10 cellular contexts compared by ENCODE assay signal in genomic region chr7:150937848-150938561, GRCh38. TPM values are rescaled to one million over a fixed set of nuclear protein-coding genes. Genes with fewer than 3 reads are reported as not detected.
DNase-seq lines count a peak whose midpoint lies in the region; ATAC-seq and TF ChIP-seq lines count a peak whose summit lies in the region.
"Had no signal": no experiment of that assay in that cellular context is flagged by ENCODE, and none has a peak within 500 bp of the region (broad histone marks: within the 10 kb centered on the region; RNA-seq: fewer than 3 reads in every experiment).

No MANE protein-coding gene starts in this region.

- TF ChIP-seq RAD21 in IMR-90 (IDR thresholded peaks at IDR 0.05; ENCODE audit: low read length), result no peak

- no peak for TF ChIP-seq CTCF in IMR-90 (conservative IDR thresholded peaks at IDR 0.05; ENCODE audit: low read depth, low read length)
- TF ChIP-seq CTCF in lower lobe of right lung (IDR thresholded peaks at IDR 0.05), result no peak
- TF ChIP-seq CTCF in nephron progenitor cell (IDR thresholded peaks at IDR 0.05), result no peak

- DNase-seq in IMR-90 (peak; percentile 58), lower lobe of right lung (peak; percentile 41), nephron progenitor cell (no peak), NCI-H1930 (lab: John Stamatoyannopoulos, UW) (no peak)
- peak; percentile 43 for DNase-seq in activated CD4-positive, alpha-beta memory T cell treated with anti-CD3 and anti-CD28 coated beads, Interleukin-2, amount 10 ng/mL, durations not matched to agents 7 days and 5 days

- H3K23ac ChIP-seq in IMR-90 (ENCODE audit: low read depth, low read length), result no peak overlapping the region

- H2BK120ac ChIP-seq in IMR-90 (ENCODE audit: low read depth, low read length), result no peak overlapping the region

- H3K4me1 Mint-ChIP-seq in activated CD4-positive, alpha-beta memory T cell treated with anti-CD3 and anti-CD28 coated beads, Interleukin-2, amount 10 ng/mL, durations not matched to agents 7 days and 5 days, result peaks cover 36% of the 10 kb centered on the region
- peaks cover 43% of the 10 kb centered on the region for H3K4me1 Mint-ChIP-seq in nephron progenitor cell

- H3K27ac ChIP-seq in BLaER1 treated with 17β-estradiol and CSF1 and Interleukin-3, amounts not matched to agents 10 nM and 100 nM, result no peak overlapping the region
- H3K27ac ChIP-seq in IMR-90 (ENCODE audit: insufficient read depth, low read length) (no peak overlapping the region), lower lobe of right lung (no peak overlapping the region)
- H3K27ac ChIP-seq: pancreas, PC-9 had no signal

- no peak overlapping the region for H2AK9ac ChIP-seq in IMR-90 (replicated peaks; ENCODE audit: low read depth, low read length, poor library complexity)

- H3K27ac Mint-ChIP-seq in activated CD4-positive, alpha-beta memory T cell treated with anti-CD3 and anti-CD28 coated beads, Interleukin-2, amount 10 ng/mL, durations not matched to agents 7 days and 5 days, result peak overlapping the region; percentile 31
- H3K27ac Mint-ChIP-seq in nephron progenitor cell, result no peak overlapping the region

- in situ Hi-C loops in IMR-90 (cut with MboI; ENCODE audit: low sequenced_read_pairs), result no loop called here

- POLR2A ChIA-PET in IMR-90 (lab: Charles Lee; ENCODE audit: unreplicated experiment), result interaction anchor here (0.7 kb wide), 1 partner anchor 27 kb away, joined by 3 read pairs; no protein-coding TSS in a partner anchor
- POLR2A ChIA-PET in activated CD4-positive, alpha-beta memory T cell treated with anti-CD3 and anti-CD28 coated beads, Interleukin-2, amount 10 ng/mL, durations not matched to agents 7 days and 5 days (lab: Charles Lee), result interaction anchor here (1.1 kb wide), 1 partner anchor 14 kb away, joined by 3 read pairs; no protein-coding TSS in a partner anchor

- no peaks in the 10 kb centered on the region for H3K79me1 ChIP-seq in IMR-90 (ENCODE audit: low read depth in 1 of 2, low read length in 2 of 2)

- H2BK20ac ChIP-seq in IMR-90 (ENCODE audit: low read depth, low read length), result no peak overlapping the region

- BruUV-seq in IMR-90 (replicated peaks; lab: Mats Ljungman, UMichigan), result no TSS peak

- CTCF ChIA-PET in IMR-90 (lab: Yijun Ruan, JAX), result no interaction called here
- CTCF ChIA-PET in activated CD4-positive, alpha-beta memory T cell treated with anti-CD3 and anti-CD28 coated beads, Interleukin-2, amount 10 ng/mL, durations not matched to agents 7 days and 5 days (lab: Charles Lee), result interaction anchor here (0.5 to 1.9 kb wide), 7 partner anchors 16 to 452 kb away, joined by 3 to 5 read pairs (median 4); no protein-coding TSS in a partner anchor

- no peak overlapping the region for H3K4me3 ChIP-seq in BLaER1 treated with 17β-estradiol and CSF1 and Interleukin-3, amounts not matched to agents 10 nM and 100 nM
- H3K4me3 ChIP-seq in IMR-90 (ENCODE audit: insufficient read depth, low read depth, low read length), result no peak overlapping the region
- no peak overlapping the region for H3K4me3 ChIP-seq in lower lobe of right lung
- H3K4me3 ChIP-seq: pancreas, PC-9 had no signal

- ATAC-seq in IMR-90 (ENCODE audit: low read depth), result peak; percentile 80
- peak; percentile 22 to 28 for ATAC-seq in lower lobe of right lung
- no peak for ATAC-seq in HG02870 (IDR thresholded peaks at IDR 0.05; ENCODE audit: unreplicated experiment)
- no peak for ATAC-seq in HG03280 (IDR thresholded peaks at IDR 0.05; ENCODE audit: unreplicated experiment)

- no peak overlapping the region for H3K56ac ChIP-seq in IMR-90 (ENCODE audit: extremely low read depth, insufficient read depth, low read length)

- H3K9ac ChIP-seq in BLaER1 treated with 17β-estradiol and CSF1 and Interleukin-3, amounts not matched to agents 10 nM and 100 nM, result peak overlapping the region in 1 of 11 experiments; percentile 25; a peak in 1 of 22 replicates
- no peak overlapping the region for H3K9ac ChIP-seq in IMR-90 (ENCODE audit: low read depth, low read length)

- no peak overlapping the region for H3K14ac ChIP-seq in IMR-90 (replicated peaks; ENCODE audit: low read depth, low read length)

- peak overlapping the region; percentile 65 to 84 (median 76) for H3K4me2 ChIP-seq in BLaER1 treated with 17β-estradiol and CSF1 and Interleukin-3, amounts not matched to agents 10 nM and 100 nM
- peak overlapping the region; percentile 41; the same call in 1 of the 2 replicates for H3K4me2 ChIP-seq in IMR-90 (ENCODE audit: low read depth, low read length)
- H3K4me2 ChIP-seq: PC-9 had no signal

- no peak overlapping the region for H3K4ac ChIP-seq in IMR-90 (ENCODE audit: low read depth, low read length)

- no peak overlapping the region for H4K91ac ChIP-seq in IMR-90 (ENCODE audit: insufficient read depth, low read depth, low read length)

- H3K27me3 Mint-ChIP-seq in activated CD4-positive, alpha-beta memory T cell treated with anti-CD3 and anti-CD28 coated beads, Interleukin-2, amount 10 ng/mL, durations not matched to agents 7 days and 5 days, result no peaks in the 10 kb centered on the region
- peaks cover 23% of the 10 kb centered on the region for H3K27me3 Mint-ChIP-seq in nephron progenitor cell (ENCODE audit: low read depth, poor library complexity)

- no peaks in the 10 kb centered on the region for H3K36me3 Mint-ChIP-seq in activated CD4-positive, alpha-beta memory T cell treated with anti-CD3 and anti-CD28 coated beads, Interleukin-2, amount 10 ng/mL, durations not matched to agents 7 days and 5 days (ENCODE audit: low read depth)
- H3K36me3 Mint-ChIP-seq in nephron progenitor cell (ENCODE audit: low read depth), result no peaks in the 10 kb centered on the region

- H2AFZ ChIP-seq in IMR-90 (replicated peaks; ENCODE audit: low read length, poor library complexity), result peak overlapping the region; percentile 9
- H2AFZ ChIP-seq: PC-9 had no signal

- H3K18ac ChIP-seq in IMR-90 (ENCODE audit: low read depth, low read length), result no peak overlapping the region

- 16% methylated on average over 6 of the region's 15 CpGs; no CpG with 5 or more reads in 1 of the 2 experiments for WGBS in IMR-90 (ENCODE audit: extremely low coverage in 2 of 2, insufficient read length in 1 of 2), 2 experiments

- no peaks in the 10 kb centered on the region for H3K36me3 ChIP-seq in BLaER1 treated with 17β-estradiol and CSF1 and Interleukin-3, amounts not matched to agents 10 nM and 100 nM
- H3K36me3 ChIP-seq in IMR-90 (ENCODE audit: control insufficient read depth, insufficient read depth, low read length) (no peaks in the 10 kb centered on the region), lower lobe of right lung (no peaks in the 10 kb centered on the region)
- H3K36me3 ChIP-seq: pancreas had no signal

- H3K4me3 Mint-ChIP-seq in activated CD4-positive, alpha-beta memory T cell treated with anti-CD3 and anti-CD28 coated beads, Interleukin-2, amount 10 ng/mL, durations not matched to agents 7 days and 5 days, result no peak overlapping the region
- H3K4me3 Mint-ChIP-seq in nephron progenitor cell, result no peak overlapping the region

- no peak overlapping the region for H2BK15ac ChIP-seq in IMR-90 (ENCODE audit: low read depth, low read length)

- 0 out of 22 replicates have a peak, but pooled peaks cover 0 to 8% (median 0%) of the 10 kb centered on the region in 11 experiments for H3K27me3 ChIP-seq in BLaER1 treated with 17β-estradiol and CSF1 and Interleukin-3, amounts not matched to agents 10 nM and 100 nM
- H3K27me3 ChIP-seq in IMR-90 (ENCODE audit: control insufficient read depth, insufficient read depth, low read length) (no peaks in the 10 kb centered on the region; the same call in 1 of the 2 replicates), lower lobe of right lung (ENCODE audit: low read depth) (no peaks in the 10 kb centered on the region)
- H3K27me3 ChIP-seq: pancreas had no signal

- H4K8ac ChIP-seq in IMR-90 (ENCODE audit: low read depth in 2 of 2, low read length in 2 of 2), result no peak overlapping the region

- H3K9me3 ChIP-seq in BLaER1 treated with 17β-estradiol and CSF1 and Interleukin-3, amounts not matched to agents 10 nM and 100 nM (replicated peaks in 1 of 11), result no peaks in the 10 kb centered on the region
- no peaks in the 10 kb centered on the region for H3K9me3 ChIP-seq in IMR-90 (ENCODE audit: control insufficient read depth, insufficient read depth, low read length)
- H3K9me3 ChIP-seq in lower lobe of right lung, result no peaks in the 10 kb centered on the region
- H3K9me3 ChIP-seq: pancreas had no signal

- peaks cover 35 to 58% (median 48%) of the 10 kb centered on the region in 10 experiments for H3K4me1 ChIP-seq in BLaER1 treated with 17β-estradiol and CSF1 and Interleukin-3, amounts not matched to agents 10 nM and 100 nM
- H3K4me1 ChIP-seq in IMR-90 (ENCODE audit: control insufficient read depth, insufficient read depth, low read length) (peaks cover 5% of the 10 kb centered on the region; the same call in 1 of the 2 replicates), lower lobe of right lung (peaks cover 13% of the 10 kb centered on the region)
- H3K4me1 ChIP-seq: pancreas had no signal

- 0 out of 2 replicates have a peak, but pooled peaks cover 3% of the 10 kb centered on the region for H3K9me1 ChIP-seq in IMR-90 (ENCODE audit: insufficient read depth, low read length)

- no peak for TF ChIP-seq POLR2A in IMR-90 (IDR thresholded peaks at IDR 0.05; ENCODE audit: low read depth, low read length)

- H2BK5ac ChIP-seq in IMR-90 (ENCODE audit: low read depth, low read length, poor library complexity, severe bottlenecking), result no peak overlapping the region

- H3K9me3 Mint-ChIP-seq in activated CD4-positive, alpha-beta memory T cell treated with anti-CD3 and anti-CD28 coated beads, Interleukin-2, amount 10 ng/mL, durations not matched to agents 7 days and 5 days, result no peaks in the 10 kb centered on the region
- no peaks in the 10 kb centered on the region for H3K9me3 Mint-ChIP-seq in nephron progenitor cell

- no peak overlapping the region for H4K5ac ChIP-seq in IMR-90 (ENCODE audit: low read depth, low read length)

- H4K20me1 ChIP-seq in BLaER1 treated with 17β-estradiol and CSF1 and Interleukin-3, amounts not matched to agents 10 nM and 100 nM, result peaks cover 0 to 10% (median 0%) of the 10 kb centered on the region in 11 experiments; a peak in 1 of 22 replicates
- H4K20me1 ChIP-seq in IMR-90 (ENCODE audit: insufficient read depth, low read length), result no peaks in the 10 kb centered on the region

- H2AK5ac ChIP-seq in IMR-90 (ENCODE audit: low read depth, low read length), result no peak overlapping the region

- dilution Hi-C loops in IMR-90 (cut with HindIII; ENCODE audit: low sequenced_read_pairs, unreplicated experiment), result no loop called here

- intact Hi-C loops in IMR-90 (cut with micrococcal nuclease) (no loop called here), lower lobe of right lung (cut with DNase I) (no loop called here)

RNA-seq across cellular contexts. Expression of gene KCNH2, which starts 40.1 kb away (rescaled TPM):
- total RNA-seq in IMR-90 (2012; rRNA removed) (0.56 and 0.90 TPM in 2 replicates), lower lobe of right lung (2.4 TPM)
- polyA plus RNA-seq in IMR-90 (2012; rRNA removed), result 1.6 and 2.1 TPM in 2 replicates
- 0.74 and 2.5 TPM in 2 replicates for polyA plus RNA-seq in IMR-90 (2012; cell fraction: cytosol; rRNA removed)
- polyA plus RNA-seq in IMR-90 (2012; cell fraction: nucleus; rRNA removed; ENCODE audit: low replicate concordance), result 1.2 and 2.0 TPM in 2 replicates
- under 1 TPM; 0.15 to 0.38 TPM for total RNA-seq in activated CD4-positive, alpha-beta memory T cell treated with anti-CD3 and anti-CD28 coated beads, Interleukin-2, amount 10 ng/mL, durations not matched to agents 7 days and 5 days

RNA-seq across cellular contexts. Expression of gene NOS3, which starts 52.8 kb away (rescaled TPM):
- total RNA-seq in IMR-90 (2012; rRNA removed) (0.28 and 0.72 TPM in 2 replicates), lower lobe of right lung (15.1 TPM)
- polyA plus RNA-seq in IMR-90 (2012; rRNA removed), result 2.0 and 2.9 TPM in 2 replicates
- polyA plus RNA-seq in IMR-90 (2012; cell fraction: cytosol; rRNA removed), result 1.2 and 1.9 TPM in 2 replicates
- polyA plus RNA-seq in IMR-90 (2012; cell fraction: nucleus; rRNA removed; ENCODE audit: low replicate concordance), result 1.0 and 3.3 TPM in 2 replicates
- 10 to 100 TPM; 27.7 to 30.2 TPM for total RNA-seq in activated CD4-positive, alpha-beta memory T cell treated with anti-CD3 and anti-CD28 coated beads, Interleukin-2, amount 10 ng/mL, durations not matched to agents 7 days and 5 days

Comparison
In these comparisons a context has a peak if more than half of its experiments do, and no peak if none do; other contexts are left out.
1. ATAC-seq: peak in IMR-90 (single experiment) and lower lobe of right lung (2 of 2); none in HG02870 (single experiment) and HG03280 (single experiment).
2. DNase-seq: peak in IMR-90 (single experiment), activated CD4-positive, alpha-beta memory T cell treated with anti-CD3 and anti-CD28 coated beads, Interleukin-2, amount 10 ng/mL, durations not matched to agents 7 days and 5 days (single experiment) and lower lobe of right lung (single experiment); none in nephron progenitor cell (single experiment) and NCI-H1930 (0 of 2).